In the genomic region with DNA sequence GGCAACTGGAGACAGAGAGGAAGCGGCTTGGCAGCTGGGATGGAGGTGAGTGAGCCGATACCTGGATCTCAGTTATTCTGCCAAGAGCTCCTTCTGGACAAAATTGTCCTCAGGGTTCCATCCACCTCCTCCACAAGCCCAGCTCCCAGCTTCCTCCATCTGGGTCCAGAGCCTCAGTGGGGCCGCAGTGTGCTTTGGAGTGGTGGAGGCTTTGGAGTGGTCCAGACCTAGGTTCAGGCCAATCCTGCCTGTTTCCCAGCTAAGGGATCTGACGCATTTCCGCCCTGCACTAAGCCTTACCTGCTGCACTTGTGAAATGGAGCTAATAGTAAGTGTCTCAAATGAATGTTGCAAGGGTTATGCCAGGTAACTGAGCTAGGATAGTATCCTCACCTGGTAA, we compare ENCODE assay signal across 31 cellular contexts.
"Had no signal": no experiment of that assay in that cellular context is flagged by ENCODE, and none has a peak within 500 bp of the region (broad histone marks: within the 10 kb centered on the region; RNA-seq: fewer than 3 reads in every experiment).

No MANE protein-coding gene starts in this region.

- H3K27me3 Mint-ChIP-seq: activated B cell treated with CpG ODN at 0.5 μM for 24 hours; activated CD8-positive, alpha-beta T cell treated with anti-CD3 and anti-CD28 coated beads for 36 hours; activated naive CD8-positive, alpha-beta T cell had no signal

- H3K4me3 Mint-ChIP-seq: activated B cell treated with CpG ODN at 0.5 μM for 24 hours; activated CD8-positive, alpha-beta T cell treated with anti-CD3 and anti-CD28 coated beads for 36 hours; activated naive CD8-positive, alpha-beta T cell; activated T-helper 1 cell treated with anti-CD3 and anti-CD28 coated beads, Interleukin-12 subunit alpha, Interleukin-12 subunit beta, Interleukin-2, Interleukin-4 antibody, amounts not matched to agents 30 ng/mL and 10 ng/mL and 1 ng/mL, durations not matched to agents 14 hours and 24 hours and 36 hours; central memory CD8-positive, alpha-beta T cell; effector memory CD8-positive, alpha-beta T cell; T-helper 17 cell; T-helper 2 cell treated with Interferon-gamma antibody and Interleukin-4, amounts not matched to agents 5 μg/mL and 100 μg/mL, for 36 hours had no signal

- H3K27me3 ChIP-seq: brain microvascular endothelial cell had no signal

- ATAC-seq: activated CD4-positive, CD25-positive, alpha-beta regulatory T cell treated with anti-CD3 and anti-CD28 coated beads, Interleukin-2, amount 50 U/mL, for 24 hours; activated CD8-positive, alpha-beta T cell treated with anti-CD3 and anti-CD28 coated beads for 36 hours; effector memory CD8-positive, alpha-beta T cell; gastroesophageal sphincter; T-helper 17 cell had no signal

- H3K9me3 Mint-ChIP-seq: activated B cell treated with CpG ODN at 0.5 μM for 24 hours; activated CD8-positive, alpha-beta T cell treated with anti-CD3 and anti-CD28 coated beads for 36 hours; activated T-helper 1 cell treated with anti-CD3 and anti-CD28 coated beads, Interleukin-12 subunit alpha, Interleukin-12 subunit beta, Interleukin-2, Interleukin-4 antibody, amounts not matched to agents 30 ng/mL and 10 ng/mL and 1 ng/mL, durations not matched to agents 14 hours and 24 hours and 36 hours; activated T-helper 2 cell treated with anti-CD3 and anti-CD28 coated beads, Interferon-gamma antibody, Interleukin-2, Interleukin-4, amounts not matched to agents 10 μg/mL and 5 μg/mL and 100 μg/mL, durations not matched to agents 14 hours and 24 hours and 36 hours; central memory CD8-positive, alpha-beta T cell; effector memory CD8-positive, alpha-beta T cell; T-helper 2 cell treated with Interferon-gamma antibody and Interleukin-4, amounts not matched to agents 5 μg/mL and 100 μg/mL, for 36 hours had no signal

- H3K27ac Mint-ChIP-seq: activated B cell treated with CpG ODN at 0.5 μM for 24 hours; activated CD8-positive, alpha-beta T cell treated with anti-CD3 and anti-CD28 coated beads for 36 hours; activated naive CD8-positive, alpha-beta T cell; activated T-helper 1 cell treated with anti-CD3 and anti-CD28 coated beads, Interleukin-12 subunit alpha, Interleukin-12 subunit beta, Interleukin-2, Interleukin-4 antibody, amounts not matched to agents 30 ng/mL and 10 ng/mL and 1 ng/mL, durations not matched to agents 14 hours and 24 hours and 36 hours; activated T-helper 2 cell treated with anti-CD3 and anti-CD28 coated beads, Interferon-gamma antibody, Interleukin-2, Interleukin-4, amounts not matched to agents 10 μg/mL and 5 μg/mL and 100 μg/mL, durations not matched to agents 14 hours and 24 hours and 36 hours; effector memory CD8-positive, alpha-beta T cell; T-helper 17 cell; T-helper 2 cell treated with Interferon-gamma antibody and Interleukin-4, amounts not matched to agents 5 μg/mL and 100 μg/mL, for 36 hours had no signal

- H3K36me3 ChIP-seq: brain microvascular endothelial cell, esophagus squamous epithelium, gastroesophageal sphincter, WERI-Rb-1 had no signal

- H3K36me3 Mint-ChIP-seq: activated naive CD8-positive, alpha-beta T cell had no signal

- DNase-seq: activated B cell treated with CpG ODN at 0.5 μM for 24 hours; activated CD4-positive, alpha-beta T cell treated with anti-CD3 and anti-CD28 coated beads for 48 hours; activated CD4-positive, alpha-beta T cell treated with anti-CD3 and anti-CD28 coated beads, Interleukin-2, amount 50 U/mL, for 1 hour; activated CD4-positive, alpha-beta T cell treated with anti-CD3 and anti-CD28 coated beads, Interleukin-2, amount 50 U/mL, for 48 hours; activated CD8-positive, alpha-beta T cell treated with anti-CD3 and anti-CD28 coated beads for 36 hours; activated gamma-delta T cell treated with Interleukin-2 at 50 U/mL for 16 hours; activated naive CD4-positive, alpha-beta T cell treated with anti-CD3 and anti-CD28 coated beads, Interleukin-2, amount 50 U/mL, for 16 hours; activated naive CD4-positive, alpha-beta T cell treated with Interleukin-2 at 50 U/mL for 16 hours; activated T-cell treated with anti-CD3 and anti-CD28 coated beads, Interleukin-2, amount 50 U/mL, for 1 hour; activated T-cell treated with anti-CD3 and anti-CD28 coated beads, Interleukin-2, amount 50 U/mL, for 48 hours; amniotic stem cell; anterior cingulate cortex; brain microvascular endothelial cell; cortex of kidney; dermis blood vessel endothelial cell; effector CD4-positive, alpha-beta T cell; effector memory CD8-positive, alpha-beta T cell; esophagus squamous epithelium; foreskin melanocyte; T-helper 1 cell; T-helper 17 cell; T1000; WERI-Rb-1 had no signal

- H3K27ac ChIP-seq: brain microvascular endothelial cell, epithelial cell of prostate, esophagus squamous epithelium, gastroesophageal sphincter, WERI-Rb-1 had no signal

- H3K4me3 ChIP-seq: esophagus squamous epithelium, gastroesophageal sphincter had no signal

- H3K4me1 ChIP-seq: esophagus squamous epithelium, gastroesophageal sphincter had no signal

- H3K9me3 ChIP-seq: esophagus squamous epithelium, gastroesophageal sphincter had no signal

- H3K4me1 Mint-ChIP-seq: activated B cell treated with CpG ODN at 0.5 μM for 24 hours; central memory CD8-positive, alpha-beta T cell; T-helper 17 cell had no signal
